1 cellular context compared by ENCODE assay signal in genomic region chr12:122508163-122508562, GRCh38.
TF ChIP-seq lines count a peak whose summit lies in the region.

No MANE protein-coding gene starts in this region.

TF ChIP-seq in GM23338, 12 proteins besides CTCF, POLR2A, EP300 and RAD21 (continued from another document):
- TF ChIP-seq ZNF462 (CRISPR knock-in tag; IDR thresholded peaks at IDR 0.05) = no peak
- no peak for TF ChIP-seq STAT1 (IDR thresholded peaks at IDR 0.05; ENCODE audit: unreplicated experiment)
- TF ChIP-seq ETS1 (IDR thresholded peaks at IDR 0.05) = no peak
TF ChIP-seq in GM23338: peak in this region for 0.
